Comparison of ENCODE assay signal across 11 cellular contexts in genomic region chr3:109702252-109702651, GRCh38.
DNase-seq lines count a peak whose midpoint lies in the region; ATAC-seq, FAIRE-seq and TF ChIP-seq lines count a peak whose summit lies in the region.
"Had no signal": no experiment of that assay in that cellular context is flagged by ENCODE, and none has a peak within 500 bp of the region (broad histone marks: within the 10 kb centered on the region; RNA-seq: fewer than 3 reads in every experiment).

No MANE protein-coding gene starts in this region.

- peak overlapping the region; percentile 10 for H3K4me2 ChIP-seq in astrocyte (ENCODE audit: low read length)

- H3K36me3 Mint-ChIP-seq in astrocyte (ENCODE audit: low read depth, unreplicated experiment): no peaks in the 10 kb centered on the region

- no peak overlapping the region for H3K4me3 Mint-ChIP-seq in astrocyte (ENCODE audit: unreplicated experiment)
- H3K4me3 Mint-ChIP-seq: dendritic cell treated with granulocyte-macrophage colony-stimulating factor and Interleukin-4, amounts not matched to agents 40 ng/mL and 50 ng/mL, for 4 days had no signal

- no peak overlapping the region for H2AFZ ChIP-seq in astrocyte (ENCODE audit: low read depth, low read length)

- no peak overlapping the region for H3K9ac ChIP-seq in astrocyte (ENCODE audit: low read length)

- TF ChIP-seq CTCF in astrocyte (IDR thresholded peaks at IDR 0.05; ENCODE audit: insufficient read depth, low read depth, low read length): no peak
- no peak for TF ChIP-seq CTCF in tibial artery (IDR thresholded peaks at IDR 0.05)
- TF ChIP-seq CTCF in left ventricle myocardium inferior (IDR thresholded peaks at IDR 0.05; ENCODE audit: borderline replicate concordance): no peak

- FAIRE-seq in astrocyte (lab: Jason Lieb, UNC): no peak

- H3K79me2 ChIP-seq in astrocyte (ENCODE audit: insufficient read depth, low read length): no peaks in the 10 kb centered on the region

- H3K9me3 ChIP-seq in astrocyte (ENCODE audit: insufficient read depth, low read depth, low read length) (no peaks in the 10 kb centered on the region), tibial artery (no peaks in the 10 kb centered on the region), left ventricle myocardium inferior (replicated peaks) (peaks cover 6% of the 10 kb centered on the region)
- H3K9me3 ChIP-seq: SJSA1 had no signal

- intact Hi-C loops in tibial artery (cut with DNase I; ENCODE audit: low total_unique reads): no loop called here
- intact Hi-C loops in left ventricle myocardium inferior (cut with micrococcal nuclease): no loop called here

- H3K36me3 ChIP-seq in astrocyte (ENCODE audit: insufficient read depth, low read length): no peaks in the 10 kb centered on the region
- no peaks in the 10 kb centered on the region for H3K36me3 ChIP-seq in tibial artery
- H3K36me3 ChIP-seq in left ventricle myocardium inferior: no peaks in the 10 kb centered on the region
- H3K36me3 ChIP-seq: SJSA1 had no signal

- H3K27ac Mint-ChIP-seq in astrocyte (ENCODE audit: unreplicated experiment): peak overlapping the region; percentile 67
- H3K27ac Mint-ChIP-seq: dendritic cell treated with granulocyte-macrophage colony-stimulating factor and Interleukin-4, amounts not matched to agents 40 ng/mL and 50 ng/mL, for 4 days had no signal

- peak; percentile 97 for ATAC-seq in GM19463 (IDR thresholded peaks at IDR 0.05; ENCODE audit: unreplicated experiment)
- ATAC-seq in HG03558 (IDR thresholded peaks at IDR 0.05; ENCODE audit: extremely low read depth, unreplicated experiment): peak; percentile 84
- ATAC-seq in esophagus mucosa: no peak

- H3K4me1 ChIP-seq in astrocyte (ENCODE audit: insufficient read depth, low read length) (peaks cover 10% of the 10 kb centered on the region), tibial artery (peaks cover 0 to 9% (median 0%) of the 10 kb centered on the region in 4 donors), left ventricle myocardium inferior (no peaks in the 10 kb centered on the region)
- H3K4me1 ChIP-seq: SJSA1 had no signal

- peaks cover 7% of the 10 kb centered on the region for H3K4me1 Mint-ChIP-seq in astrocyte (ENCODE audit: low read depth, unreplicated experiment)

- no peak overlapping the region for H3K4me3 ChIP-seq in astrocyte (ENCODE audit: insufficient read depth, low read depth, low read length)
- H3K4me3 ChIP-seq in tibial artery: no peak overlapping the region
- no peak overlapping the region for H3K4me3 ChIP-seq in left ventricle myocardium inferior
- H3K4me3 ChIP-seq: SJSA1 had no signal

- no peaks in the 10 kb centered on the region for H3K27me3 Mint-ChIP-seq in astrocyte (ENCODE audit: low read depth, unreplicated experiment)
- H3K27me3 Mint-ChIP-seq: dendritic cell treated with granulocyte-macrophage colony-stimulating factor and Interleukin-4, amounts not matched to agents 40 ng/mL and 50 ng/mL, for 4 days had no signal

- H3K27me3 ChIP-seq in astrocyte (ENCODE audit: insufficient read depth, low read length) (no peaks in the 10 kb centered on the region), tibial artery (no peaks in the 10 kb centered on the region), left ventricle myocardium inferior (ENCODE audit: low read depth) (no peaks in the 10 kb centered on the region)
- H3K27me3 ChIP-seq: SJSA1 had no signal

- peak; percentile 12 for DNase-seq in AG08396 (ENCODE audit: low spot score)
- peak; percentile 95 for DNase-seq in astrocyte (ENCODE audit: low read depth)
- DNase-seq in foreskin melanocyte: no peak
- no peak for DNase-seq in tibial artery
- DNase-seq in left ventricle myocardium inferior: no peak
- DNase-seq: midbrain had no signal

- H4K20me1 ChIP-seq in astrocyte (ENCODE audit: insufficient read depth, low read length): no peaks in the 10 kb centered on the region

- H3K27ac ChIP-seq in astrocyte (ENCODE audit: low read depth, low read length): peak overlapping the region; percentile 18
- no peak overlapping the region for H3K27ac ChIP-seq in tibial artery
- no peak overlapping the region for H3K27ac ChIP-seq in left ventricle myocardium inferior (replicated peaks)
- H3K27ac ChIP-seq: SJSA1 had no signal

- peaks cover 3% of the 10 kb centered on the region for H3K9me3 Mint-ChIP-seq in astrocyte (ENCODE audit: unreplicated experiment)
- H3K9me3 Mint-ChIP-seq: dendritic cell treated with granulocyte-macrophage colony-stimulating factor and Interleukin-4, amounts not matched to agents 40 ng/mL and 50 ng/mL, for 4 days had no signal

Comparison
In these comparisons a context has a peak if more than half of its experiments do, and no peak if none do; other contexts are left out.
1. DNase-seq: peak in AG08396 (single experiment) and astrocyte (single experiment); none in foreskin melanocyte (single experiment), tibial artery (0 of 2) and left ventricle myocardium inferior (single experiment).